In genomic region chr14:34227834-34228662, GRCh38 we compare ENCODE assay signal across 8 cellular contexts.
A peak's percentile ranks its signal among the peaks of the same experiment; 100 is the strongest.
DNase-seq lines count a peak whose midpoint lies in the region; ATAC-seq and TF ChIP-seq lines count a peak whose summit lies in the region.

No MANE protein-coding gene starts in this region.

- peak overlapping the region; percentile 44; the same call in 1 of the 2 replicates for H3K4me2 ChIP-seq in IMR-90 (ENCODE audit: low read depth, low read length)
- H3K4me2 ChIP-seq in parathyroid adenoma (ENCODE audit: low read length), result no peak overlapping the region

- H3K36me3 ChIP-seq in IMR-90 (ENCODE audit: control insufficient read depth, insufficient read depth, low read length) (no peaks in the 10 kb centered on the region), gastroesophageal sphincter (no peaks in the 10 kb centered on the region), parathyroid adenoma (ENCODE audit: control insufficient read depth, insufficient read depth, low read length) (no peaks in the 10 kb centered on the region)

- H3K79me1 ChIP-seq in IMR-90 (ENCODE audit: low read depth in 1 of 2, low read length in 2 of 2), result no peaks in the 10 kb centered on the region

- no peaks in the 10 kb centered on the region for H3K27me3 ChIP-seq in IMR-90 (ENCODE audit: control insufficient read depth, insufficient read depth, low read length)
- H3K27me3 ChIP-seq in gastroesophageal sphincter, result no peaks in the 10 kb centered on the region
- no peaks in the 10 kb centered on the region for H3K27me3 ChIP-seq in parathyroid adenoma (ENCODE audit: control insufficient read depth, insufficient read depth, low read length)

- H3K36me3 Mint-ChIP-seq in activated T-helper 2 cell treated with anti-CD3 and anti-CD28 coated beads, Interferon-gamma antibody, Interleukin-2, Interleukin-4, amounts not matched to agents 10 μg/mL and 5 μg/mL and 100 μg/mL, durations not matched to agents 14 hours and 24 hours and 36 hours (ENCODE audit: low read depth), result no peaks in the 10 kb centered on the region

- no peak overlapping the region for H2BK120ac ChIP-seq in IMR-90 (ENCODE audit: low read depth, low read length)

- no peak overlapping the region for H3K4ac ChIP-seq in IMR-90 (ENCODE audit: low read depth, low read length)

- H4K5ac ChIP-seq in IMR-90 (ENCODE audit: low read depth, low read length), result no peak overlapping the region

- H3K56ac ChIP-seq in IMR-90 (ENCODE audit: extremely low read depth, insufficient read depth, low read length), result no peak overlapping the region

- ATAC-seq in GM21447 (IDR thresholded peaks at IDR 0.05; ENCODE audit: unreplicated experiment), result peak; percentile 93
- ATAC-seq in IMR-90 (ENCODE audit: low read depth), result peak; percentile 100
- peak; percentile 91 for ATAC-seq in gastroesophageal sphincter

- H2AK5ac ChIP-seq in IMR-90 (ENCODE audit: low read depth, low read length), result no peak overlapping the region

- no peaks in the 10 kb centered on the region for H3K9me3 ChIP-seq in IMR-90 (ENCODE audit: control insufficient read depth, insufficient read depth, low read length)
- H3K9me3 ChIP-seq in gastroesophageal sphincter, result no peaks in the 10 kb centered on the region
- no peaks in the 10 kb centered on the region for H3K9me3 ChIP-seq in parathyroid adenoma (ENCODE audit: control insufficient read depth, low read length)

- H3K14ac ChIP-seq in IMR-90 (replicated peaks; ENCODE audit: low read depth, low read length), result no peak overlapping the region

- H4K91ac ChIP-seq in IMR-90 (ENCODE audit: insufficient read depth, low read depth, low read length), result no peak overlapping the region

- intact Hi-C loops in IMR-90 (cut with micrococcal nuclease), result loop anchor here (1.0 to 5.0 kb wide), 2 partner anchors 389 to 1651 kb away; no protein-coding TSS in a partner anchor
- intact Hi-C loops in activated T-helper 2 cell treated with anti-CD3 and anti-CD28 coated beads, Interferon-gamma antibody, Interleukin-2, Interleukin-4, amounts not matched to agents 10 μg/mL and 5 μg/mL and 100 μg/mL, durations not matched to agents 14 hours and 24 hours and 36 hours (cut with micrococcal nuclease), result loop anchor here (1.0 to 5.0 kb wide), 4 partner anchors 129 to 389 kb away; partner anchors contain the start of gene EGLN3

- H3K4me1 ChIP-seq in IMR-90 (ENCODE audit: control insufficient read depth, insufficient read depth, low read length), result no peaks in the 10 kb centered on the region
- peaks cover 0 to 20% (median 8%) of the 10 kb centered on the region in 3 donors for H3K4me1 ChIP-seq in gastroesophageal sphincter
- H3K4me1 ChIP-seq in parathyroid adenoma, result no peaks in the 10 kb centered on the region

- H2AFZ ChIP-seq in IMR-90 (replicated peaks; ENCODE audit: low read length, poor library complexity) (peak overlapping the region; percentile 71), parathyroid adenoma (peak overlapping the region; percentile 3)

- no peak overlapping the region for H3K27ac ChIP-seq in IMR-90 (ENCODE audit: insufficient read depth, low read length)
- H3K27ac ChIP-seq in gastroesophageal sphincter, result peak overlapping the region in 3 of 4 donors; percentile 59 to 70 (median 68)
- no peak overlapping the region for H3K27ac ChIP-seq in parathyroid adenoma

- H2BK5ac ChIP-seq in IMR-90 (ENCODE audit: low read depth, low read length, poor library complexity, severe bottlenecking), result no peak overlapping the region

- no peaks in the 10 kb centered on the region for H3K9me1 ChIP-seq in IMR-90 (ENCODE audit: insufficient read depth, low read length)

- TF ChIP-seq CTCF in IMR-90 (conservative IDR thresholded peaks at IDR 0.05; ENCODE audit: low read depth, low read length) (peak; percentile 68), gastroesophageal sphincter (IDR thresholded peaks at IDR 0.05) (peak; percentile 78 to 86 (median 83)), parathyroid adenoma (IDR thresholded peaks at IDR 0.05) (peak; percentile 83)

- H3K18ac ChIP-seq in IMR-90 (ENCODE audit: low read depth, low read length), result no peak overlapping the region

- whole genome bisulfite sequencing in IMR-90 (ENCODE audit: extremely low coverage in 2 of 2, insufficient read length in 1 of 2), 2 experiments, result 0% methylated on average over 8 of the region's 22 CpGs; no CpG with 5 or more reads in 1 of the 2 experiments
- WGBS in gastroesophageal sphincter (ENCODE audit: low coverage in 1 of 2), 2 donors, result 29 to 33% methylated on average over 9 to 21 of the region's 22 CpGs

- H3K23ac ChIP-seq in IMR-90 (ENCODE audit: low read depth, low read length), result no peak overlapping the region

- no peak overlapping the region for H2AK9ac ChIP-seq in IMR-90 (replicated peaks; ENCODE audit: low read depth, low read length, poor library complexity)

- no peak overlapping the region for H4K8ac ChIP-seq in IMR-90 (ENCODE audit: low read depth in 2 of 2, low read length in 2 of 2)

- in situ Hi-C loops in IMR-90 (cut with MboI; ENCODE audit: low sequenced_read_pairs), result loop anchor here (10.0 kb wide), 1 partner anchor 383 kb away; no protein-coding TSS in a partner anchor

- TF ChIP-seq POLR2A in IMR-90 (IDR thresholded peaks at IDR 0.05; ENCODE audit: low read depth, low read length) (no peak), gastroesophageal sphincter (IDR thresholded peaks at IDR 0.05) (no peak)

- no peaks in the 10 kb centered on the region for H4K20me1 ChIP-seq in IMR-90 (ENCODE audit: insufficient read depth, low read length)

- no TSS peak for BruUV-seq in IMR-90 (replicated peaks; lab: Mats Ljungman, UMichigan)

- peak; percentile 69 for TF ChIP-seq RAD21 in IMR-90 (IDR thresholded peaks at IDR 0.05; ENCODE audit: low read length)

- no peak overlapping the region for H3K9ac ChIP-seq in IMR-90 (ENCODE audit: low read depth, low read length)
- H3K9ac ChIP-seq in parathyroid adenoma, result no peak overlapping the region

- H2BK15ac ChIP-seq in IMR-90 (ENCODE audit: low read depth, low read length), result no peak overlapping the region

- H2BK20ac ChIP-seq in IMR-90 (ENCODE audit: low read depth, low read length), result no peak overlapping the region

- POLR2A ChIA-PET in IMR-90 (lab: Charles Lee; ENCODE audit: unreplicated experiment), result no interaction called here

- CTCF ChIA-PET in IMR-90 (lab: Yijun Ruan, JAX), result interaction anchor here (0.7 to 1.1 kb wide), 8 partner anchors 11 to 435 kb away, joined by 3 to 5 read pairs (median 4); no protein-coding TSS in a partner anchor

- no peaks in the 10 kb centered on the region for H3K79me2 ChIP-seq in parathyroid adenoma

- H3K4me3 ChIP-seq in IMR-90 (ENCODE audit: insufficient read depth, low read depth, low read length), result no peak overlapping the region
- H3K4me3 ChIP-seq in gastroesophageal sphincter, result peak overlapping the region in 1 of 2 donors; percentile 20
- H3K4me3 ChIP-seq in parathyroid adenoma (ENCODE audit: low read depth, low read length), result no peak overlapping the region

- no peaks in the 10 kb centered on the region for H3K9me3 Mint-ChIP-seq in activated T-helper 2 cell treated with anti-CD3 and anti-CD28 coated beads, Interferon-gamma antibody, Interleukin-2, Interleukin-4, amounts not matched to agents 10 μg/mL and 5 μg/mL and 100 μg/mL, durations not matched to agents 14 hours and 24 hours and 36 hours

- peaks cover 20% of the 10 kb centered on the region for H3K4me1 Mint-ChIP-seq in activated T-helper 2 cell treated with anti-CD3 and anti-CD28 coated beads, Interferon-gamma antibody, Interleukin-2, Interleukin-4, amounts not matched to agents 10 μg/mL and 5 μg/mL and 100 μg/mL, durations not matched to agents 14 hours and 24 hours and 36 hours (ENCODE audit: low read depth)

- dilution Hi-C loops in IMR-90 (cut with HindIII; ENCODE audit: low sequenced_read_pairs, unreplicated experiment), result no loop called here

- DNase-seq in DMS53 treated with DMSO at 0.1 percent for 48 hours (lab: John Stamatoyannopoulos, UW; ENCODE audit: unreplicated experiment), result peak; percentile 15
- DNase-seq in IMR-90, result peak; percentile 44
- peak; percentile 48 for DNase-seq in RPMI7951 (ENCODE audit: low read depth)
- DNase-seq in activated T-helper 2 cell treated with anti-CD3 and anti-CD28 coated beads, Interferon-gamma antibody, Interleukin-2, Interleukin-4, amounts not matched to agents 10 μg/mL and 5 μg/mL and 100 μg/mL, durations not matched to agents 14 hours and 24 hours and 36 hours (ENCODE audit: low spot score), result peak; percentile 50
- peak; percentile 69 for DNase-seq in ureter (ENCODE audit: low spot score)

- H3K4me3 Mint-ChIP-seq in activated T-helper 2 cell treated with anti-CD3 and anti-CD28 coated beads, Interferon-gamma antibody, Interleukin-2, Interleukin-4, amounts not matched to agents 10 μg/mL and 5 μg/mL and 100 μg/mL, durations not matched to agents 14 hours and 24 hours and 36 hours (ENCODE audit: low read depth), result peak overlapping the region; percentile 35

- H3K27ac Mint-ChIP-seq in activated T-helper 2 cell treated with anti-CD3 and anti-CD28 coated beads, Interferon-gamma antibody, Interleukin-2, Interleukin-4, amounts not matched to agents 10 μg/mL and 5 μg/mL and 100 μg/mL, durations not matched to agents 14 hours and 24 hours and 36 hours, result no peak overlapping the region

- peaks cover 37% of the 10 kb centered on the region for H3K27me3 Mint-ChIP-seq in activated T-helper 2 cell treated with anti-CD3 and anti-CD28 coated beads, Interferon-gamma antibody, Interleukin-2, Interleukin-4, amounts not matched to agents 10 μg/mL and 5 μg/mL and 100 μg/mL, durations not matched to agents 14 hours and 24 hours and 36 hours (ENCODE audit: low read depth)

- no peak for TF ChIP-seq EP300 in gastroesophageal sphincter (IDR thresholded peaks at IDR 0.05)

TF ChIP-seq in IMR-90, 13 proteins besides CTCF, POLR2A, EP300 and RAD21:
- TF ChIP-seq SMC3 (IDR thresholded peaks at IDR 0.05; ENCODE audit: low read depth, low read length), result peak; percentile 44; the same call in 1 of the 2 replicates
- TF ChIP-seq RCOR1 (IDR thresholded peaks at IDR 0.05; ENCODE audit: insufficient replicate concordance, low read length), result no peak
TF ChIP-seq in IMR-90: peak in this region for 1.

Comparison
In these comparisons a context has a peak if more than half of its experiments do, and no peak if none do; other contexts are left out.
1. DNase-seq: peak in every context shown above with its lines; median percentile 69 in ureter; 50 in activated T-helper 2 cell treated with anti-CD3 and anti-CD28 coated beads, Interferon-gamma antibody, Interleukin-2, Interleukin-4, amounts not matched to agents 10 μg/mL and 5 μg/mL and 100 μg/mL, durations not matched to agents 14 hours and 24 hours and 36 hours; 48 in RPMI7951; 44 in IMR-90; 15 in DMS53 treated with DMSO at 0.1 percent for 48 hours.
2. H3K27ac ChIP-seq: peak in gastroesophageal sphincter (3 of 4); none in IMR-90 (single experiment) and parathyroid adenoma (single experiment).
3. Peak in every context shown above with its lines, with median percentiles within 50 percentile points of each other: ATAC-seq and CTCF ChIP-seq.